Comparison of ENCODE assay signal across 32 cellular contexts in the genomic region with DNA sequence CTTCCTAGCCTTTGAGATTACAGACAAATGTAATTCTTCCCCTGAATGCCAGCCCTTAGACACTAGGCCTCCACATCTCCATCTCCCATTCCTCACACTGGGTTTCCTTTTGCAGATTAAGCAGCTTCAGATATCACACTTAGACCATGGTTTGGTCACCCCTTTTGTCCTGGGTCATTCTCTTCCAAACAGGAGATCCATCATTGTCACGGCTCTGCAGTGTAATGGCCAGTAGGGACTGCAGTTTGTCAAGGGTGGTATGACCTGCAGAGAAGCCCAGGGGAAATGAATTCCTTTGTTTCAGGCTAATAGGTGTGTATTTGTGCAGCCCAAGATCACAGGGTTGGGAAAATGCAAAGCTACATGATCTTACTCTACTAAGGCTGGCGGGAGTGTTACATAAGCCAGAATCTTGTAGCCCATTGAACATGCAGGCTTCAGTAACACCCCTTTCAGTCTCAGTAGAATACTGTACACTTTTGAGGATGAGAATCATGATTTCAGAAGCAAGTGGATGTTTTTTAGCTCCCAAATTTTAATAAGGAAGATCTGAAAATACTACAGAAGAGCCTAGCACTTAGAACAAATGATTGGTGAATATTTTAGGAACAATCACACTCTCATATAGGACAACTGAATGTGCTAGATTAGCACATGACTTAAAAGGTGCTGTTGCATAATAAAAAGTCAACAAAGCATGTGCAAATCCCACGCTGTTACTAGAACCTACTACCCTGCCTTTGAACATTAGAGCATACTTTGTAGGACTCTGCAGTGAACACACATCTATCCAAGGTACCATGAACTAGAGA. TPM values are rescaled to one million over a fixed set of nuclear protein-coding genes. Genes with fewer than 3 reads are reported as not detected.
A peak's percentile ranks its signal among the peaks of the same experiment; 100 is the strongest.
DNase-seq lines count a peak whose midpoint lies in the region; ATAC-seq, FAIRE-seq and TF ChIP-seq lines count a peak whose summit lies in the region.
"Had no signal": no experiment of that assay in that cellular context is flagged by ENCODE, and none has a peak within 500 bp of the region (broad histone marks: within the 10 kb centered on the region; RNA-seq: fewer than 3 reads in every experiment).

No MANE protein-coding gene starts in this region.

- H2BK12ac ChIP-seq in H9 (ENCODE audit: insufficient read length, low read depth, low read length), result no peak overlapping the region

- no peak overlapping the region for H3K14ac ChIP-seq in H9 (ENCODE audit: insufficient read depth, low read length)

- DNase-seq in NCI-H69 (lab: John Stamatoyannopoulos, UW), result peak; percentile 28
- DNase-seq in left kidney (ENCODE audit: low read depth, low spot score), result peak; percentile 55
- DNase-seq in lower lobe of right lung, result no peak
- DNase-seq in H9, result no peak
- no peak for DNase-seq in frontal cortex (ENCODE audit: low spot score in 2 of 2)
- DNase-seq in erythroblast (lab: John Stamatoyannopoulos, UW), result no peak
- no peak for DNase-seq in NCI-H2227 treated with DMSO at 0.1 percent for 48 hours (lab: John Stamatoyannopoulos, UW)
- DNase-seq: AML-193; C1 segment of cervical spinal cord; CD4-positive, alpha-beta memory T cell; COR-L47; GDM1; GOT3; HCEC 1CT; KG1; MM.1S; NCI-H1092; NCI-H1417 treated with DMSO at 0.1 percent for 48 hours; NCI-H1694 treated with DMSO at 0.1 percent for 48 hours; NCI-H2081; NCI-H2171 treated with DMSO at 0.1 percent for 48 hours; NCI-H526; SHP77 had no signal

- H2BK15ac ChIP-seq in H9 (ENCODE audit: low read depth, low read length), result no peak overlapping the region

- intact Hi-C loops in lower lobe of right lung (cut with DNase I), result no loop called here

- POLR2A ChIA-PET in HEK293 (lab: Yijun Ruan, JAX), result no interaction called here

- H3K9me3 ChIP-seq in HEK293 (ENCODE audit: control insufficient read depth, insufficient read depth, low read depth, low read length) (no peaks in the 10 kb centered on the region), lower lobe of right lung (no peaks in the 10 kb centered on the region), H9 (ENCODE audit: control insufficient read depth, low read depth, low read length) (no peaks in the 10 kb centered on the region)
- H3K9me3 ChIP-seq: A549 had no signal

- H3K9ac ChIP-seq in H9 (ENCODE audit: extremely low read depth, insufficient read length, low read length), result no peak overlapping the region

- no peak overlapping the region for H3T11ph ChIP-seq in H9 (ENCODE audit: low read length)

- no peak overlapping the region for H2AFZ ChIP-seq in H9 (ENCODE audit: low read length)

- H3K56ac ChIP-seq in H9 (ENCODE audit: insufficient read length, low read depth, low read length), result no peak overlapping the region

- CTCF ChIA-PET in HEK293 (lab: Yijun Ruan, JAX), result interaction anchor here (0.5 to 1.2 kb wide), 5 partner anchors 29 to 93 kb away, joined by 3 to 5 read pairs (median 3); no protein-coding TSS in a partner anchor

- no peaks in the 10 kb centered on the region for H3K23me2 ChIP-seq in H9 (ENCODE audit: insufficient read length, low read depth, low read length, poor library complexity, severe bottlenecking)

- H3K27ac Mint-ChIP-seq in H9, result no peak overlapping the region; a peak in 1 of 7 replicates
- H3K27ac Mint-ChIP-seq: CD4-positive, alpha-beta memory T cell had no signal

- no peak overlapping the region for H3K23ac ChIP-seq in H9 (ENCODE audit: insufficient read length, low read depth, low read length)

- H3K27me3 ChIP-seq in lower lobe of right lung (ENCODE audit: low read depth) (peaks cover 5% of the 10 kb centered on the region), H9 (ENCODE audit: insufficient read depth, low read length) (no peaks in the 10 kb centered on the region)

- H2AK5ac ChIP-seq in H9 (ENCODE audit: insufficient read length, low read length), result no peak overlapping the region

- H3K27me3 Mint-ChIP-seq in H9 (ENCODE audit: low read depth), result peaks cover 2% of the 10 kb centered on the region

- no peak overlapping the region for H3K4me2 ChIP-seq in H9 (ENCODE audit: insufficient read depth, insufficient read length, low read length)
- H3K4me2 ChIP-seq: A549 had no signal

- H3K36me3 Mint-ChIP-seq in H9 (ENCODE audit: insufficient read depth in 1 of 3, low read depth in 3 of 3), result no peaks in the 10 kb centered on the region
- H3K36me3 Mint-ChIP-seq: CD4-positive, alpha-beta memory T cell had no signal

- H2BK5ac ChIP-seq in H9 (ENCODE audit: insufficient read length, low read length), result no peak overlapping the region

- H2BK120ac ChIP-seq in H9 (ENCODE audit: low read depth, low read length, poor library complexity, severe bottlenecking), result no peak overlapping the region

- H3K27ac ChIP-seq in HEK293 (ENCODE audit: extremely low read depth, low read depth, low read length), result no peak overlapping the region
- no peak overlapping the region for H3K27ac ChIP-seq in lower lobe of right lung
- H3K27ac ChIP-seq in H9 (ENCODE audit: insufficient read length, low read depth, low read length), result no peak overlapping the region
- H3K27ac ChIP-seq: A549, RWPE1, SK-N-MC had no signal

- peaks cover 20 to 25% of the 10 kb centered on the region in 2 experiments for H3K4me1 Mint-ChIP-seq in H9

- FAIRE-seq in frontal cortex (lab: Jason Lieb, UNC), result no peak
- FAIRE-seq: A549, GM12891 had no signal

- no peak for TF ChIP-seq CTCF in HEK293 (tag by site-specific recombination; IDR thresholded peaks at IDR 0.05)
- no peak for TF ChIP-seq CTCF in lower lobe of right lung (IDR thresholded peaks at IDR 0.05)
- TF ChIP-seq CTCF in H9 (conservative IDR thresholded peaks at IDR 0.05), result no peak

- H2BK20ac ChIP-seq in H9 (ENCODE audit: low read depth, low read length, poor library complexity, severe bottlenecking), result no peak overlapping the region

- H3K9me3 Mint-ChIP-seq in H9, result no peaks in the 10 kb centered on the region
- H3K9me3 Mint-ChIP-seq: CD4-positive, alpha-beta memory T cell had no signal

- no peak overlapping the region for H3K4me3 Mint-ChIP-seq in H9
- H3K4me3 Mint-ChIP-seq: CD4-positive, alpha-beta memory T cell had no signal

- peaks cover 6% of the 10 kb centered on the region; the same call in 1 of the 2 replicates for H3K4me1 ChIP-seq in HEK293 (ENCODE audit: control insufficient read depth, insufficient read depth, low read length)
- peaks cover under 1% of the 10 kb centered on the region for H3K4me1 ChIP-seq in lower lobe of right lung
- H3K4me1 ChIP-seq in H9 (ENCODE audit: insufficient read depth, low read length), result peaks cover 4% of the 10 kb centered on the region; the same call in 1 of the 2 replicates
- H3K4me1 ChIP-seq: A549 had no signal

- H3K36me3 ChIP-seq in HEK293 (ENCODE audit: control insufficient read depth in 2 of 2, insufficient read depth in 1 of 2, low read length in 2 of 2) (no peaks in the 10 kb centered on the region), lower lobe of right lung (no peaks in the 10 kb centered on the region)

- no peak overlapping the region for H3K18ac ChIP-seq in H9 (ENCODE audit: insufficient read length, low read depth, low read length)

- WGBS in H9 (ENCODE audit: extremely low coverage, insufficient read length, low lambda C conversion rate), result no CpG with 5 or more reads among the region's 3 CpGs

- no peak overlapping the region for H3K4ac ChIP-seq in H9 (ENCODE audit: low read depth, low read length)

- H3K79me1 ChIP-seq in H9 (ENCODE audit: insufficient read depth, low read depth, low read length, poor library complexity, severe bottlenecking), result no peaks in the 10 kb centered on the region

- no peaks in the 10 kb centered on the region for H4K20me1 ChIP-seq in H9 (ENCODE audit: control insufficient read depth, insufficient read depth, insufficient read length)

- no peaks in the 10 kb centered on the region for H3K79me2 ChIP-seq in H9 (ENCODE audit: insufficient read depth, low read length)

- H4K5ac ChIP-seq in H9 (ENCODE audit: insufficient read length, low read depth, low read length), result no peak overlapping the region

- H4K91ac ChIP-seq in H9 (ENCODE audit: insufficient read length, low read depth, low read length), result no peak overlapping the region

- TF ChIP-seq POLR2A in erythroblast (IDR thresholded peaks at IDR 0.05; ENCODE audit: low read length), result no peak

- peak; percentile 58 to 82 for ATAC-seq in lower lobe of right lung
- ATAC-seq: A549, Panc1 had no signal

- H4K8ac ChIP-seq in H9 (replicated peaks; ENCODE audit: insufficient read length, low read depth, low read length), result no peak overlapping the region

- H3K4me3 ChIP-seq in HEK293 (ENCODE audit: low read depth, low read length) (no peak overlapping the region), lower lobe of right lung (no peak overlapping the region)
- H3K4me3 ChIP-seq: A549, SK-N-MC had no signal

TF ChIP-seq in HEK293, 187 proteins besides CTCF, POLR2A, EP300 and RAD21:
- TF ChIP-seq PRDM10 (tag by site-specific recombination; IDR thresholded peaks at IDR 0.05), result peak; percentile 10; the same call in 1 of the 2 replicates
- no peak for TF ChIP-seq ZFP37 (tag by site-specific recombination; IDR thresholded peaks at IDR 0.05)

RNA-seq across cellular contexts. Expression of gene LPIN1, which starts 24.0 kb away (rescaled TPM):
- 52.7 TPM for total RNA-seq in lower lobe of right lung
- total RNA-seq in H9 (2021), result 3.6 and 4.4 TPM in 2 replicates
- 28.1 TPM for total RNA-seq in frontal cortex

RNA-seq across cellular contexts. Expression of gene NTSR2, which starts 52.5 kb away (rescaled TPM):
- not detected for total RNA-seq in lower lobe of right lung
- not detected in 2 replicates for total RNA-seq in H9 (2021)
- total RNA-seq in frontal cortex, result 0.82 TPM
- total RNA-seq: CD4-positive, alpha-beta memory T cell; HT1080; OCI-LY7; T-helper 1 cell treated with Interleukin-12 subunit alpha and Interleukin-12 subunit beta and Interleukin-4 antibody, amounts not matched to agents 30 ng/mL and 1 ng/mL, for 36 hours had no signal

Comparison
In these comparisons a context has a peak if more than half of its experiments do, and no peak if none do; other contexts are left out.
1. DNase-seq: peak in NCI-H69 (single experiment) and left kidney (single experiment); none in lower lobe of right lung (single experiment), H9 (single experiment), frontal cortex (0 of 2), erythroblast (0 of 2) and NCI-H2227 treated with DMSO at 0.1 percent for 48 hours (single experiment).